Comparison of ENCODE assay signal across 12 cellular contexts in the genomic region with DNA sequence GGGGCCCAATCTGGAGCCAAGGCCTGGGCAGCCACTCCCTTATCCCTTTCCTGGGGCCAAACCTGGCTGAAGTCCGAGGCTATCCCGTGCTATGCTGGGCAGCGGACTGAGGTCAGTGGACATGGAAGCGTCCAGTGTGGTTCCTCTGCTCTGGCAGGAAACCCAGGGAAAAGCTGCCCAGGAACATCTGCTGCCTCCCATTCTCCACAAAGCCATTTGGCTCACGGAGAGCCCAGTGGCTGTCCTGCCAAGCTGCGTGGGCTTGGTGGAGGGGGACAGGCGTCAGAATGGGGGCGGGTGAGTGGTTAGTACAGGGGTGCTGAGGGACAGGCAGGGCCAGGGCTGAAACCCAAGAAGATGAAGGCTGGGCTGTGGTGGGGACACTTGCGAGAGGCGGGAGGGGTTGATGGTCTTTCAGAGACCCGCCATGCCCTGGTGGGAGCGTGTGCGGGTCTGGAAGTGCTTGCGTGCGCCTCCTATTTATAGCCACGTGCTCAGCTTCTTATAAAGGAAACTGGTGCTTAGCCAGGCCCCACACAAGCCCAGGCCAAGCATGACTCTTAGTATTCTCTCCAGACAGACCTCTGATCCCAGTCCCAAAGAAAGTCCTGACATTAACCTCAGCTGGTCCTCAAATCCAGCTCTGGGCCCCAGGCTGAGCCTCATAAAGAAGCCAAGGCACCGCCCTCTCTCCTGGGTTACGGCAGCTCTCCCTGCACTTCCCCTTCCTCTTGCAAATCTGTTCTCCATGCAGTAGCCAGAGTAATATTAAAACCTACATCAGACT. TPM values are rescaled to one million over a fixed set of nuclear protein-coding genes. Genes with fewer than 3 reads are reported as not detected.
DNase-seq lines count a peak whose midpoint lies in the region; ATAC-seq, FAIRE-seq and TF ChIP-seq lines count a peak whose summit lies in the region.
"Had no signal": no experiment of that assay in that cellular context is flagged by ENCODE, and none has a peak within 500 bp of the region (broad histone marks: within the 10 kb centered on the region; RNA-seq: fewer than 3 reads in every experiment).

No MANE protein-coding gene starts in this region.

- WGBS in GM12878 (ENCODE audit: insufficient coverage, insufficient replicate concordance, low lambda C conversion rate, missing lambda C conversion rate), result 44% methylated on average over 11 of the region's 18 CpGs

- H3K36me3 Mint-ChIP-seq in natural killer cell treated with Interleukin-12 subunit alpha and Interleukin-12 subunit beta and Interleukin-15 and Interleukin-18, amount 100 ng/mL, for 72 hours, result no peaks in the 10 kb centered on the region
- H3K36me3 Mint-ChIP-seq: stimulated activated naive B cell treated with anti-CD40 and anti-IgM and Interleukin-4, amounts not matched to agents 10 μg/mL and 1 μg/mL and 100 μg/mL, for 72 hours had no signal

- SMC1A ChIA-PET in GM12878 (lab: Charles Lee; ENCODE audit: uncharacterized antibody, unreplicated experiment), result interaction anchor here (1.0 to 1.4 kb wide), 2 partner anchors 12 to 174 kb away, joined by 3 to 4 read pairs; no protein-coding TSS in a partner anchor

- DNase-seq in GDM1 (lab: John Stamatoyannopoulos, UW) (peak; percentile 34), GM12878 (ENCODE audit: low read depth, low spot score) (no peak), hypothalamus (lab: John Stamatoyannopoulos, UW) (peak in 45 of 51 donors; percentile 13 to 94 (median 72)), gastrocnemius medialis (peak; percentile 89 to 97)
- DNase-seq in stimulated activated CD4-positive, alpha-beta T cell treated with anti-CD3 and anti-CD28 coated beads, Interleukin-2, amount 100 ng/mL, for 24 hours, result no peak
- DNase-seq in natural killer cell treated with Interleukin-12 subunit alpha and Interleukin-12 subunit beta and Interleukin-15 and Interleukin-18, amount 100 ng/mL, for 72 hours (ENCODE audit: low spot score), result no peak
- DNase-seq in effector memory CD4-positive, alpha-beta T cell, result no peak
- DNase-seq: SHP77; stimulated activated naive B cell treated with anti-CD40 and anti-IgM and Interleukin-4, amounts not matched to agents 10 μg/mL and 1 μg/mL and 100 μg/mL, for 72 hours had no signal

- POLR2A ChIA-PET in GM12878 (lab: Charles Lee), result no interaction called here

- H3K79me2 ChIP-seq in GM12878 (ENCODE audit: control insufficient read depth, insufficient read depth, low read length), result no peaks in the 10 kb centered on the region
- H3K79me2 ChIP-seq: parathyroid adenoma had no signal

- in situ Hi-C loops in GM12878 (cut with MboI) (no loop called here), gastrocnemius medialis (cut with MboI; ENCODE audit: low sequenced_read_pairs in 4 of 4) (no loop called here)

- H2AFZ ChIP-seq in GM12878 (ENCODE audit: control insufficient read depth, low read depth, low read length), result no peak overlapping the region
- H2AFZ ChIP-seq: parathyroid adenoma had no signal

- no peaks in the 10 kb centered on the region for H4K20me1 ChIP-seq in GM12878 (ENCODE audit: control insufficient read depth, insufficient read depth)

- RAD21 ChIA-PET in GM12878 (lab: Charles Lee; ENCODE audit: unreplicated experiment), result no interaction called here

- no peak for TF ChIP-seq RAD21 in GM12878 (IDR thresholded peaks at IDR 0.05; ENCODE audit: insufficient read depth, low read depth, low read length)

- peaks cover 0 to 10% of the 10 kb centered on the region in 2 donors for H3K27me3 Mint-ChIP-seq in natural killer cell treated with Interleukin-12 subunit alpha and Interleukin-12 subunit beta and Interleukin-15 and Interleukin-18, amount 100 ng/mL, for 72 hours

- no peaks in the 10 kb centered on the region for H3K4me1 Mint-ChIP-seq in natural killer cell treated with Interleukin-12 subunit alpha and Interleukin-12 subunit beta and Interleukin-15 and Interleukin-18, amount 100 ng/mL, for 72 hours (ENCODE audit: low read depth in 2 of 2)
- H3K4me1 Mint-ChIP-seq: stimulated activated naive B cell treated with anti-CD40 and anti-IgM and Interleukin-4, amounts not matched to agents 10 μg/mL and 1 μg/mL and 100 μg/mL, for 72 hours had no signal

- no peaks in the 10 kb centered on the region for H3K36me3 ChIP-seq in GM12878 (ENCODE audit: control insufficient read depth in 2 of 2, insufficient read depth in 2 of 2, low read length in 1 of 2)
- no peaks in the 10 kb centered on the region for H3K36me3 ChIP-seq in gastrocnemius medialis
- H3K36me3 ChIP-seq in effector memory CD4-positive, alpha-beta T cell (ENCODE audit: control insufficient read depth, insufficient read depth, low read length), result no peaks in the 10 kb centered on the region

- no peak overlapping the region for H3K4me2 ChIP-seq in GM12878 (ENCODE audit: control insufficient read depth, insufficient read depth)

- no peak for ATAC-seq in GM12878
- ATAC-seq in gastrocnemius medialis, result peak; percentile 87 to 93
- ATAC-seq in natural killer cell treated with Interleukin-12 subunit alpha and Interleukin-12 subunit beta and Interleukin-15 and Interleukin-18, amount 100 ng/mL, for 72 hours, result no peak
- ATAC-seq in GM21526 (IDR thresholded peaks at IDR 0.05; ENCODE audit: low FRiP score, unreplicated experiment), result no peak
- ATAC-seq: stimulated activated naive B cell treated with anti-CD40 and anti-IgM and Interleukin-4, amounts not matched to agents 10 μg/mL and 1 μg/mL and 100 μg/mL, for 72 hours had no signal

- TF ChIP-seq CTCF in GM12878 (IDR thresholded peaks at IDR 0.05 in 2 of 3, conservative IDR thresholded peaks at IDR 0.05 in 1 of 3; ENCODE audit: control insufficient read depth in 2 of 3, extremely low read depth in 1 of 3, insufficient read depth in 1 of 3, low read depth in 3 of 3, low read length in 3 of 3) (no peak), gastrocnemius medialis (IDR thresholded peaks at IDR 0.05 in 4 of 5, conservative IDR thresholded peaks at IDR 0.05 in 1 of 5) (no peak)

- no TSS peak for BruUV-seq in GM12878 (replicated peaks; lab: Mats Ljungman, UMichigan)

- CTCF ChIA-PET in GM12878 (lab: Yijun Ruan, JAX), result interaction anchor here (0.6 to 9.3 kb wide), 3 partner anchors 18 to 377 kb away, joined by 3 to 68 read pairs (median 3); no protein-coding TSS in a partner anchor

- H3K4me3 Mint-ChIP-seq in natural killer cell treated with Interleukin-12 subunit alpha and Interleukin-12 subunit beta and Interleukin-15 and Interleukin-18, amount 100 ng/mL, for 72 hours, result no peak overlapping the region
- H3K4me3 Mint-ChIP-seq: stimulated activated naive B cell treated with anti-CD40 and anti-IgM and Interleukin-4, amounts not matched to agents 10 μg/mL and 1 μg/mL and 100 μg/mL, for 72 hours had no signal

- H3K27ac ChIP-seq in GM12878 (ENCODE audit: control insufficient read depth, insufficient read depth) (no peak overlapping the region), gastrocnemius medialis (peak overlapping the region; percentile 91 to 95 (median 94))
- H3K27ac ChIP-seq in effector memory CD4-positive, alpha-beta T cell (ENCODE audit: insufficient read depth, low read length, poor library complexity, severe bottlenecking), result no peak overlapping the region
- H3K27ac ChIP-seq: epithelial cell of prostate, parathyroid adenoma had no signal

- H3K9me3 ChIP-seq in GM12878 (replicated peaks; ENCODE audit: control insufficient read depth, insufficient read depth, low read length) (no peaks in the 10 kb centered on the region), gastrocnemius medialis (no peaks in the 10 kb centered on the region)
- H3K9me3 ChIP-seq in effector memory CD4-positive, alpha-beta T cell (ENCODE audit: control insufficient read depth, low read length), result no peaks in the 10 kb centered on the region

- H3K9me3 Mint-ChIP-seq in natural killer cell treated with Interleukin-12 subunit alpha and Interleukin-12 subunit beta and Interleukin-15 and Interleukin-18, amount 100 ng/mL, for 72 hours, result no peaks in the 10 kb centered on the region
- H3K9me3 Mint-ChIP-seq: stimulated activated naive B cell treated with anti-CD40 and anti-IgM and Interleukin-4, amounts not matched to agents 10 μg/mL and 1 μg/mL and 100 μg/mL, for 72 hours had no signal

- no peak overlapping the region for H3K4me3 ChIP-seq in GM12878
- H3K4me3 ChIP-seq in gastrocnemius medialis, result peak overlapping the region; percentile 11 to 37 (median 27)
- H3K4me3 ChIP-seq in effector memory CD4-positive, alpha-beta T cell (ENCODE audit: insufficient read depth, low read depth, low read length, poor library complexity, severe bottlenecking), result no peak overlapping the region

- no peaks in the 10 kb centered on the region for H3K4me1 ChIP-seq in GM12878 (ENCODE audit: control insufficient read depth, insufficient read depth, low read length)
- peaks cover 21 to 23% of the 10 kb centered on the region in 2 donors for H3K4me1 ChIP-seq in gastrocnemius medialis
- H3K4me1 ChIP-seq in effector memory CD4-positive, alpha-beta T cell (ENCODE audit: control insufficient read depth, insufficient read depth, low read length, poor library complexity, severe bottlenecking), result no peaks in the 10 kb centered on the region
- H3K4me1 ChIP-seq: parathyroid adenoma had no signal

- H3K27me3 ChIP-seq in GM12878 (replicated peaks in 1 of 2; ENCODE audit: control insufficient read depth in 2 of 2, insufficient read depth in 2 of 2, low read length in 1 of 2), result no peaks in the 10 kb centered on the region; a peak in 2 of 4 replicates
- no peaks in the 10 kb centered on the region for H3K27me3 ChIP-seq in gastrocnemius medialis
- no peaks in the 10 kb centered on the region for H3K27me3 ChIP-seq in effector memory CD4-positive, alpha-beta T cell (replicated peaks; ENCODE audit: control insufficient read depth, insufficient read depth, low read length, poor library complexity, severe bottlenecking)

- no peak for TF ChIP-seq EP300 in GM12878 (IDR thresholded peaks at IDR 0.05; ENCODE audit: borderline replicate concordance in 1 of 2, control insufficient read depth in 1 of 2, low read depth in 2 of 2, low read length in 2 of 2)

- no peak overlapping the region for H3K9ac ChIP-seq in GM12878 (ENCODE audit: control insufficient read depth, insufficient read depth, low read length)
- H3K9ac ChIP-seq: parathyroid adenoma had no signal

- no peak for FAIRE-seq in GM12878 (lab: Jason Lieb, UNC)

- H3K27ac Mint-ChIP-seq in natural killer cell treated with Interleukin-12 subunit alpha and Interleukin-12 subunit beta and Interleukin-15 and Interleukin-18, amount 100 ng/mL, for 72 hours, result no peak overlapping the region
- H3K27ac Mint-ChIP-seq: stimulated activated naive B cell treated with anti-CD40 and anti-IgM and Interleukin-4, amounts not matched to agents 10 μg/mL and 1 μg/mL and 100 μg/mL, for 72 hours had no signal

- intact Hi-C loops in GM12878 (cut with micrococcal nuclease; ENCODE audit: unreplicated experiment) (no loop called here), gastrocnemius medialis (cut with DNase I; ENCODE audit: low total_unique reads) (loop anchor here (2.0 kb wide), 1 partner anchor 64 kb away; no protein-coding TSS in a partner anchor)

- no peak for TF ChIP-seq POLR2A in GM12878 (IDR thresholded peaks at IDR 0.05; ENCODE audit: low read depth, low read length)
- TF ChIP-seq POLR2A in gastrocnemius medialis (IDR thresholded peaks at IDR 0.05), result peak; percentile 24 to 55

RNA-seq across cellular contexts. Expression of a gene that starts 9.4 kb away (rescaled TPM):
- total RNA-seq in GM12878 (2013; cell fraction: nucleolus; rRNA removed), result not detected in 2 replicates
- total RNA-seq in GM12878 (2014; rRNA removed), result 0.06 and 0.11 TPM in 2 replicates
- total RNA-seq in GM12878 (2014; rRNA removed; fragmentation: Illumina TruSeq; extraction: Trizol), result 0.05 TPM in 1 of 2 replicates, not detected in the other
- 0.08 TPM in 1 of 2 replicates, not detected in the other for total RNA-seq in GM12878 (2021)
- polyA plus RNA-seq in GM12878 (2011; ENCODE audit: low read depth), result not detected
- not detected in 2 replicates for polyA plus RNA-seq in GM12878 (2011; rRNA removed)
- polyA plus RNA-seq in GM12878 (2011; cell fraction: cytosol; rRNA removed), result 0.01 TPM in 1 of 2 replicates, not detected in the other
- polyA plus RNA-seq in GM12878 (2011; cell fraction: nucleus; rRNA removed), result 0.03 TPM in 2 replicates
- 0.13 and 0.16 TPM in 2 replicates for polyA plus RNA-seq in GM12878 (2012)
- 0.01 TPM in 1 of 2 replicates, not detected in the other for polyA plus RNA-seq in GM12878 (2014; fragmentation: Illumina TruSeq; extraction: Trizol)
- polyA plus RNA-seq in GM12878 (2014; fragmentation: Nextera tagmentation; extraction: Ambion mirVana), result not detected
- 0.04 TPM in 1 of 2 replicates, not detected in the other for polyA plus RNA-seq in GM12878 (2014; rRNA removed)
- under 1 TPM in 1 of 2 experiments, not detected in 1; 0.15 TPM for polyA plus RNA-seq in GM12878 (2016; fragmentation: Nextera tagmentation; extraction: Ambion mirVana)
- polyA minus RNA-seq in GM12878 (2011; rRNA and poly(A)+ RNA removed), result not detected in 2 replicates
- polyA minus RNA-seq in GM12878 (2011; cell fraction: cytosol; rRNA and poly(A)+ RNA removed), result not detected in 2 replicates
- polyA minus RNA-seq in GM12878 (2011; cell fraction: nucleus; rRNA and poly(A)+ RNA removed), result not detected in 2 replicates
- total RNA-seq in gastrocnemius medialis, result under 1 TPM in 1 of 4 donors, not detected in 3; 0.07 TPM
- not detected for total RNA-seq in natural killer cell treated with Interleukin-12 subunit alpha and Interleukin-12 subunit beta and Interleukin-15 and Interleukin-18, amount 100 ng/mL, for 72 hours

RNA-seq across cellular contexts. Expression of a gene that starts 13.9 kb away (rescaled TPM):
- not detected in 2 replicates for total RNA-seq in GM12878 (2013; cell fraction: nucleolus; rRNA removed)
- not detected in 2 replicates for total RNA-seq in GM12878 (2014; rRNA removed)
- total RNA-seq in GM12878 (2014; rRNA removed; fragmentation: Illumina TruSeq; extraction: Trizol), result not detected in 2 replicates
- not detected in 2 replicates for total RNA-seq in GM12878 (2021)
- not detected for polyA plus RNA-seq in GM12878 (2011; ENCODE audit: low read depth)
- not detected in 2 replicates for polyA plus RNA-seq in GM12878 (2011; rRNA removed)
- polyA plus RNA-seq in GM12878 (2011; cell fraction: cytosol; rRNA removed), result not detected in 2 replicates
- polyA plus RNA-seq in GM12878 (2011; cell fraction: nucleus; rRNA removed), result not detected in 2 replicates
- not detected in 2 replicates for polyA plus RNA-seq in GM12878 (2012)
- not detected in 2 replicates for polyA plus RNA-seq in GM12878 (2014; fragmentation: Illumina TruSeq; extraction: Trizol)
- not detected for polyA plus RNA-seq in GM12878 (2014; fragmentation: Nextera tagmentation; extraction: Ambion mirVana)
- not detected in 2 replicates for polyA plus RNA-seq in GM12878 (2014; rRNA removed)
- not detected for polyA plus RNA-seq in GM12878 (2016; fragmentation: Nextera tagmentation; extraction: Ambion mirVana)
- polyA minus RNA-seq in GM12878 (2011; rRNA and poly(A)+ RNA removed), result not detected in 2 replicates
- polyA minus RNA-seq in GM12878 (2011; cell fraction: cytosol; rRNA and poly(A)+ RNA removed), result not detected in 2 replicates
- polyA minus RNA-seq in GM12878 (2011; cell fraction: nucleus; rRNA and poly(A)+ RNA removed), result not detected in 2 replicates
- 1 to 10 TPM in 1 of 4 donors, not detected in 3; 1.5 TPM for total RNA-seq in gastrocnemius medialis
- not detected for total RNA-seq in natural killer cell treated with Interleukin-12 subunit alpha and Interleukin-12 subunit beta and Interleukin-15 and Interleukin-18, amount 100 ng/mL, for 72 hours

RNA-seq across cellular contexts. Expression of a gene that starts 24.8 kb away (rescaled TPM):
- 33.8 and 34.4 TPM in 2 replicates for total RNA-seq in GM12878 (2013; cell fraction: nucleolus; rRNA removed)
- 1.8 and 3.0 TPM in 2 replicates for total RNA-seq in GM12878 (2014; rRNA removed)
- 1.2 and 1.4 TPM in 2 replicates for total RNA-seq in GM12878 (2014; rRNA removed; fragmentation: Illumina TruSeq; extraction: Trizol)
- 2.2 and 3.3 TPM in 2 replicates for total RNA-seq in GM12878 (2021)
- polyA plus RNA-seq in GM12878 (2011; ENCODE audit: low read depth), result 0.93 TPM
- 0.64 and 0.65 TPM in 2 replicates for polyA plus RNA-seq in GM12878 (2011; rRNA removed)
- polyA plus RNA-seq in GM12878 (2011; cell fraction: cytosol; rRNA removed), result 0.87 and 1.5 TPM in 2 replicates
- 2.1 and 4.4 TPM in 2 replicates for polyA plus RNA-seq in GM12878 (2011; cell fraction: nucleus; rRNA removed)
- polyA plus RNA-seq in GM12878 (2012), result 2.0 and 2.7 TPM in 2 replicates
- 0.41 and 0.90 TPM in 2 replicates for polyA plus RNA-seq in GM12878 (2014; fragmentation: Illumina TruSeq; extraction: Trizol)
- under 1 TPM; 0.02 to 0.16 TPM for polyA plus RNA-seq in GM12878 (2014; fragmentation: Nextera tagmentation; extraction: Ambion mirVana)
- 0.94 and 2.1 TPM in 2 replicates for polyA plus RNA-seq in GM12878 (2014; rRNA removed)
- 1 to 10 TPM; 1.5 to 1.7 TPM for polyA plus RNA-seq in GM12878 (2016; fragmentation: Nextera tagmentation; extraction: Ambion mirVana)
- polyA minus RNA-seq in GM12878 (2011; rRNA and poly(A)+ RNA removed), result 2.6 and 2.8 TPM in 2 replicates
- 0.94 and 1.6 TPM in 2 replicates for polyA minus RNA-seq in GM12878 (2011; cell fraction: cytosol; rRNA and poly(A)+ RNA removed)
- polyA minus RNA-seq in GM12878 (2011; cell fraction: nucleus; rRNA and poly(A)+ RNA removed), result 2.8 and 4.2 TPM in 2 replicates
- 10 to 100 TPM; 27.9 to 58.4 (median 52.5) TPM for total RNA-seq in gastrocnemius medialis
- total RNA-seq in natural killer cell treated with Interleukin-12 subunit alpha and Interleukin-12 subunit beta and Interleukin-15 and Interleukin-18, amount 100 ng/mL, for 72 hours, result 1 to 10 TPM; 4.4 to 9.0 TPM

Comparison
In these comparisons a context has a peak if more than half of its experiments do, and no peak if none do; other contexts are left out.
1. DNase-seq: peak in GDM1 (single experiment), hypothalamus (45 of 51) and gastrocnemius medialis (2 of 2); none in GM12878 (single experiment), stimulated activated CD4-positive, alpha-beta T cell treated with anti-CD3 and anti-CD28 coated beads, Interleukin-2, amount 100 ng/mL, for 24 hours (0 of 2), natural killer cell treated with Interleukin-12 subunit alpha and Interleukin-12 subunit beta and Interleukin-15 and Interleukin-18, amount 100 ng/mL, for 72 hours (single experiment) and effector memory CD4-positive, alpha-beta T cell (0 of 3).
2. ATAC-seq: peak in gastrocnemius medialis (2 of 2); none in GM12878 (single experiment), natural killer cell treated with Interleukin-12 subunit alpha and Interleukin-12 subunit beta and Interleukin-15 and Interleukin-18, amount 100 ng/mL, for 72 hours (0 of 2) and GM21526 (single experiment).
3. H3K27ac ChIP-seq: peak in gastrocnemius medialis (4 of 4); none in GM12878 (single experiment) and effector memory CD4-positive, alpha-beta T cell (single experiment).
4. H3K4me3 ChIP-seq: peak in gastrocnemius medialis (4 of 4); none in GM12878 (single experiment) and effector memory CD4-positive, alpha-beta T cell (single experiment).